8 cellular contexts compared by ENCODE assay signal in the genomic region with DNA sequence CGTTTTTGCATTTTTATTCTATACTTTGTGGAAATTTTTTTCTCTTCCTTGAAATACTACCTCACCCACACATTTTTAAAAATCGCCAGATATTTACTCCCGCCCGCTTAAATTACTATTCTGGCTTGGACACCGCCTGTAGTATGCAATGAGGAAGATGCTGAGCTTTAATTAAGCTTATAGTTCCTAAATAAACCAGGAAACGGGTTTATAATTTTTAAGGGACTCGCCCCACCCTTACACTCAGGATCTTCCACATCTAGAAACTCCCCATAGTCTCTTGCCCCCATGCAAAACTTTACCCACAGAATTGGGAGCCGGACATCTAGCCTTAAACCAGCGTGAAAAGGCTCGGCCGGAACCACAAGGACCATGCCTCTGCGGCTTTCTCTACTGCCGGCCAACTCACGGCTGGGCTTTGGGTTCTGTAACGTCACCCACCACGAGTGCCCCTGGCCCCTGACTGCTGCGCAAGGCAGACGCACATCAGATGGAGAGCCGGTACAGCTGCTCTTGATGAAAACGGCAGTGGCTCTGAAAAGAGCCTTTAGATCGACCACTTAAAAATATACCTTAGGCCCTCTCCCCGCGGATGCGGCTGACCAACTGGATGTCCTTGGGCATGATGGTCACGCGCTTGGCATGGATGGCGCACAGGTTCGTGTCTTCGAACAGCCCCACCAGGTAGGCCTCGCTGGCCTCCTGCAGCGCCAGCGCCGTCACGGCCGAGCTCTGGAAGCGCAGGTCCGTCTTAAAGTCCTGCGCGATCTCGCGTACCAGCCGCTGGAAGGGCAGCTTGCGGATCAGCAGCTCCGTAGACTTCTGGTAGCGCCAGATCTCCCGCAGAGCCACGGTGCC.
DNase-seq lines count a peak whose midpoint lies in the region; ATAC-seq, FAIRE-seq and TF ChIP-seq lines count a peak whose summit lies in the region.
"Not testable (repeated sequence)": the region's sequence is repeated elsewhere in the genome, so short reads cannot be mapped to it uniquely, and the experiment has no call there.

No MANE protein-coding gene starts in this region.

- not testable (repeated sequence) for H3K4me1 ChIP-seq in DND-41 (ENCODE audit: insufficient read depth, low read length); right lobe of liver; prostate gland (replicated peaks); thoracic aorta (ENCODE audit: control insufficient read depth in 1 of 2, low read depth in 2 of 2)

- intact Hi-C loops in right lobe of liver (cut with DNase I); prostate gland (cut with DNase I): not testable (repeated sequence)

- H3K9ac ChIP-seq in DND-41 (ENCODE audit: low read depth, low read length) = not testable (repeated sequence)

- POLR2A ChIA-PET in activated CD8-positive, alpha-beta T cell treated with anti-CD3 and anti-CD28 coated beads, Interleukin-2, amount 10 ng/mL, durations not matched to agents 7 days and 5 days (lab: Charles Lee) = not testable (repeated sequence)

- not testable (repeated sequence) for FAIRE-seq in bronchial epithelial cell (lab: Jason Lieb, UNC)

- not testable (repeated sequence) for H3K4me3 ChIP-seq in DND-41 (ENCODE audit: low read depth in 1 of 2, low read length in 2 of 2)
- H3K4me3 ChIP-seq in bronchial epithelial cell (ENCODE audit: low read depth, low read length) (peak overlapping the region; percentile 39), foreskin fibroblast (ENCODE audit: low read depth in 1 of 2, low read length in 2 of 2) (peak overlapping the region; percentile 50 to 55), right lobe of liver (peak overlapping the region in 1 of 3 donors; percentile 40), prostate gland (peak overlapping the region; percentile 8 to 18), thoracic aorta (peak overlapping the region; percentile 69)

- 22% methylated on average over 10 of the region's 47 CpGs for WGBS in right lobe of liver (ENCODE audit: insufficient coverage, low coverage, low lambda C conversion rate, missing lambda C conversion rate)
- 15% methylated on average over 25 of the region's 47 CpGs for WGBS in prostate gland

- not testable (repeated sequence) for H3K79me2 ChIP-seq in DND-41 (ENCODE audit: insufficient read depth, low read length)

- H3K9me3 Mint-ChIP-seq in activated CD8-positive, alpha-beta T cell treated with anti-CD3 and anti-CD28 coated beads, Interleukin-2, amount 10 ng/mL, durations not matched to agents 7 days and 5 days (ENCODE audit: insufficient read depth) = not testable (repeated sequence)

- H3K4me3 Mint-ChIP-seq in activated CD8-positive, alpha-beta T cell treated with anti-CD3 and anti-CD28 coated beads, Interleukin-2, amount 10 ng/mL, durations not matched to agents 7 days and 5 days = peak overlapping the region; percentile 18

- not testable (repeated sequence) for DNase-seq in DND-41; activated CD8-positive, alpha-beta T cell treated with anti-CD3 and anti-CD28 coated beads, Interleukin-2, amount 10 ng/mL, durations not matched to agents 7 days and 5 days; prostate gland (ENCODE audit: low spot score); thoracic aorta (ENCODE audit: low spot score)
- DNase-seq in NCI-H510A (lab: John Stamatoyannopoulos, UW) (peak; percentile 3), bronchial epithelial cell (ENCODE audit: low read depth) (peak; percentile 16), foreskin fibroblast (peak; percentile 9 to 50), right lobe of liver (peak; percentile 15 to 47 (median 40))

- H3K4me2 ChIP-seq in DND-41 (ENCODE audit: insufficient read depth, low read length) = not testable (repeated sequence)

- not testable (repeated sequence) for H3K9me3 ChIP-seq in DND-41 (ENCODE audit: insufficient read depth, low read length, severe bottlenecking); right lobe of liver; prostate gland; thoracic aorta

- H3K27me3 Mint-ChIP-seq in activated CD8-positive, alpha-beta T cell treated with anti-CD3 and anti-CD28 coated beads, Interleukin-2, amount 10 ng/mL, durations not matched to agents 7 days and 5 days (ENCODE audit: low read depth) = not testable (repeated sequence)

- CTCF ChIA-PET in activated CD8-positive, alpha-beta T cell treated with anti-CD3 and anti-CD28 coated beads, Interleukin-2, amount 10 ng/mL, durations not matched to agents 7 days and 5 days (lab: Charles Lee) = not testable (repeated sequence)

- H3K27ac Mint-ChIP-seq in activated CD8-positive, alpha-beta T cell treated with anti-CD3 and anti-CD28 coated beads, Interleukin-2, amount 10 ng/mL, durations not matched to agents 7 days and 5 days = not testable (repeated sequence)

- H3K27me3 ChIP-seq in DND-41 (ENCODE audit: insufficient read depth, low read length, poor library complexity); bronchial epithelial cell (ENCODE audit: control insufficient read depth, insufficient read depth, low read length); right lobe of liver; prostate gland (replicated peaks; ENCODE audit: insufficient read depth); thoracic aorta (replicated peaks; ENCODE audit: insufficient read depth): not testable (repeated sequence)

- not testable (repeated sequence) for H3K4me1 Mint-ChIP-seq in activated CD8-positive, alpha-beta T cell treated with anti-CD3 and anti-CD28 coated beads, Interleukin-2, amount 10 ng/mL, durations not matched to agents 7 days and 5 days (ENCODE audit: low read depth)

- ATAC-seq in DND-41 (ENCODE audit: insufficient read depth, low read depth) = peak; percentile 32; the same call in 1 of the 3 replicates
- peak; percentile 34 for ATAC-seq in activated CD8-positive, alpha-beta T cell treated with anti-CD3 and anti-CD28 coated beads, Interleukin-2, amount 10 ng/mL, durations not matched to agents 7 days and 5 days
- ATAC-seq in right lobe of liver = peak; percentile 53 to 60 (median 57)
- peak; percentile 22 for ATAC-seq in thoracic aorta (ENCODE audit: insufficient number of reproducible peaks, low FRiP score, low read depth)

- TF ChIP-seq CTCF in DND-41 (IDR thresholded peaks at IDR 0.05; ENCODE audit: borderline replicate concordance, extremely low read depth, low read length, poor library complexity, severe bottlenecking); bronchial epithelial cell (IDR thresholded peaks at IDR 0.05; ENCODE audit: insufficient read depth, low read length, severe bottlenecking); foreskin fibroblast (IDR thresholded peaks at IDR 0.05; ENCODE audit: low read depth, low read length); right lobe of liver (IDR thresholded peaks at IDR 0.05); prostate gland (IDR thresholded peaks at IDR 0.05); thoracic aorta (IDR thresholded peaks at IDR 0.05): not testable (repeated sequence)

- H3K36me3 Mint-ChIP-seq in activated CD8-positive, alpha-beta T cell treated with anti-CD3 and anti-CD28 coated beads, Interleukin-2, amount 10 ng/mL, durations not matched to agents 7 days and 5 days (ENCODE audit: low read depth) = not testable (repeated sequence)

- H3K36me3 ChIP-seq in DND-41 (ENCODE audit: insufficient read depth, low read length); bronchial epithelial cell (ENCODE audit: control insufficient read depth, insufficient read depth, low read length); right lobe of liver; prostate gland; thoracic aorta: not testable (repeated sequence)

- TF ChIP-seq POLR2A in right lobe of liver (IDR thresholded peaks at IDR 0.05); prostate gland (IDR thresholded peaks at IDR 0.05): not testable (repeated sequence)

- H2AFZ ChIP-seq in DND-41 (ENCODE audit: low read depth, low read length) = not testable (repeated sequence)

- H4K20me1 ChIP-seq in DND-41 (ENCODE audit: insufficient read depth, low read length) = not testable (repeated sequence)

- not testable (repeated sequence) for H3K27ac ChIP-seq in DND-41 (ENCODE audit: low read length); right lobe of liver
- peak overlapping the region; percentile 54 to 60 for H3K27ac ChIP-seq in prostate gland
- H3K27ac ChIP-seq in thoracic aorta = peak overlapping the region; percentile 58 to 60
